15 cellular contexts compared by ENCODE assay signal in genomic region chr19:33386361-33386858, GRCh38. TPM values are rescaled to one million over a fixed set of nuclear protein-coding genes. Genes with fewer than 3 reads are reported as not detected.
DNase-seq lines count a peak whose midpoint lies in the region; ATAC-seq and TF ChIP-seq lines count a peak whose summit lies in the region.
"Had no signal": no experiment of that assay in that cellular context is flagged by ENCODE, and none has a peak within 500 bp of the region (broad histone marks: within the 10 kb centered on the region; RNA-seq: fewer than 3 reads in every experiment).

No MANE protein-coding gene starts in this region.

- H3K4me3 Mint-ChIP-seq in T-helper 17 cell: no peak overlapping the region
- no peak overlapping the region for H3K4me3 Mint-ChIP-seq in activated CD8-positive, alpha-beta T cell treated with anti-CD3 and anti-CD28 coated beads for 36 hours
- H3K4me3 Mint-ChIP-seq: CD14-positive monocyte, H9 had no signal

- CTCF ChIA-PET in activated CD8-positive, alpha-beta T cell treated with anti-CD3 and anti-CD28 coated beads for 36 hours (lab: Charles Lee): interaction anchor here (0.7 to 2.1 kb wide), 2 partner anchors 20 to 102 kb away, joined by 3 to 5 read pairs; no protein-coding TSS in a partner anchor

- no peak overlapping the region for H3K4me3 ChIP-seq in right atrium auricular region
- no peak overlapping the region for H3K4me3 ChIP-seq in right lobe of liver
- H3K4me3 ChIP-seq: A549 had no signal

- no peaks in the 10 kb centered on the region for H3K9me3 Mint-ChIP-seq in activated CD8-positive, alpha-beta T cell treated with anti-CD3 and anti-CD28 coated beads for 36 hours
- H3K9me3 Mint-ChIP-seq: CD14-positive monocyte, H9 had no signal

- no peak for TF ChIP-seq CTCF in right atrium auricular region (IDR thresholded peaks at IDR 0.05)
- TF ChIP-seq CTCF in right lobe of liver (IDR thresholded peaks at IDR 0.05): no peak
- TF ChIP-seq CTCF in activated CD8-positive, alpha-beta T cell treated with anti-CD3 and anti-CD28 coated beads for 36 hours (IDR thresholded peaks at IDR 0.05): no peak

- H3K27me3 Mint-ChIP-seq in T-helper 17 cell: no peaks in the 10 kb centered on the region
- H3K27me3 Mint-ChIP-seq in activated CD8-positive, alpha-beta T cell treated with anti-CD3 and anti-CD28 coated beads for 36 hours: no peaks in the 10 kb centered on the region

- intact Hi-C loops in Right ventricle myocardium superior (cut with DNase I) (no loop called here), right lobe of liver (cut with DNase I) (no loop called here)
- intact Hi-C loops in activated CD8-positive, alpha-beta T cell treated with anti-CD3 and anti-CD28 coated beads for 36 hours (cut with micrococcal nuclease): no loop called here

- no peaks in the 10 kb centered on the region for H3K36me3 ChIP-seq in right atrium auricular region
- peaks cover 0 to 8% (median 3%) of the 10 kb centered on the region in 4 donors for H3K36me3 ChIP-seq in right lobe of liver

- TF ChIP-seq POLR2A in right lobe of liver (IDR thresholded peaks at IDR 0.05): no peak

- WGBS in right lobe of liver (ENCODE audit: insufficient coverage, low coverage, low lambda C conversion rate, missing lambda C conversion rate): 48% methylated on average over 7 of the region's 15 CpGs

- ATAC-seq in Right ventricle myocardium superior (ENCODE audit: poor library complexity): peak; percentile 1
- ATAC-seq in T-helper 17 cell: no peak
- peak in 3 of 4 donors; percentile 10 to 21 (median 11) for ATAC-seq in right lobe of liver
- ATAC-seq in activated CD8-positive, alpha-beta T cell treated with anti-CD3 and anti-CD28 coated beads for 36 hours: no peak
- ATAC-seq: A549 had no signal

- H3K9me3 ChIP-seq in right atrium auricular region: no peaks in the 10 kb centered on the region
- no peaks in the 10 kb centered on the region for H3K9me3 ChIP-seq in T-helper 17 cell (ENCODE audit: control insufficient read depth, low read length, poor library complexity, severe bottlenecking)
- H3K9me3 ChIP-seq in right lobe of liver: no peaks in the 10 kb centered on the region
- H3K9me3 ChIP-seq: A549 had no signal

- no peak for DNase-seq in Right ventricle myocardium superior
- no peak for DNase-seq in right atrium auricular region (ENCODE audit: low spot score)
- no peak for DNase-seq in T-helper 17 cell
- peak in 1 of 3 donors; percentile 46 for DNase-seq in right lobe of liver
- peak; percentile 41 for DNase-seq in ureter (ENCODE audit: low spot score)
- DNase-seq in activated CD8-positive, alpha-beta T cell treated with anti-CD3 and anti-CD28 coated beads for 36 hours: no peak
- DNase-seq in stimulated activated CD4-positive, alpha-beta T cell treated with anti-CD3 and anti-CD28 coated beads, Interleukin-4, amount 100 ng/mL, for 24 hours: no peak
- DNase-seq: COR-L47, DMS153, H9, NCI-H1930, NCI-H510A treated with DMSO at 0.1 percent for 48 hours had no signal

- peaks cover 0 to 51% of the 10 kb centered on the region in 2 donors for H3K4me1 ChIP-seq in right atrium auricular region
- H3K4me1 ChIP-seq in right lobe of liver: peaks cover 0 to 60% (median 28%) of the 10 kb centered on the region in 4 donors

- H3K27ac Mint-ChIP-seq in T-helper 17 cell: peak overlapping the region; percentile 14
- H3K27ac Mint-ChIP-seq in activated CD8-positive, alpha-beta T cell treated with anti-CD3 and anti-CD28 coated beads for 36 hours: no peak overlapping the region

- H3K27me3 ChIP-seq in right atrium auricular region: no peaks in the 10 kb centered on the region
- no peaks in the 10 kb centered on the region for H3K27me3 ChIP-seq in right lobe of liver

- no peak overlapping the region for H3K27ac ChIP-seq in right atrium auricular region
- H3K27ac ChIP-seq in right lobe of liver: no peak overlapping the region
- H3K27ac ChIP-seq: A549, KMS-11 had no signal

- H3K4me1 Mint-ChIP-seq in T-helper 17 cell: peaks cover 16% of the 10 kb centered on the region
- peaks cover 5% of the 10 kb centered on the region for H3K4me1 Mint-ChIP-seq in activated CD8-positive, alpha-beta T cell treated with anti-CD3 and anti-CD28 coated beads for 36 hours (ENCODE audit: low read depth)

- POLR2A ChIA-PET in activated CD8-positive, alpha-beta T cell treated with anti-CD3 and anti-CD28 coated beads for 36 hours (lab: Charles Lee): interaction anchor here (0.7 kb wide), 1 partner anchor 10 kb away, joined by 3 read pairs; no protein-coding TSS in a partner anchor

- H3K36me3 Mint-ChIP-seq in T-helper 17 cell (ENCODE audit: low read depth): peaks cover 5% of the 10 kb centered on the region
- peaks cover 5% of the 10 kb centered on the region for H3K36me3 Mint-ChIP-seq in activated CD8-positive, alpha-beta T cell treated with anti-CD3 and anti-CD28 coated beads for 36 hours (ENCODE audit: low read depth)

RNA-seq across cellular contexts. Expression of gene CEBPG, which starts 12.9 kb away (rescaled TPM):
- 16.1 TPM for total RNA-seq in Right ventricle myocardium superior
- 10 to 100 TPM; 12.9 to 15.2 TPM for total RNA-seq in right atrium auricular region
- 10 to 100 TPM; 17.0 to 22.0 TPM for total RNA-seq in T-helper 17 cell
- 10 to 100 TPM; 15.0 to 32.3 (median 27.1) TPM for total RNA-seq in right lobe of liver
- 31.3 TPM for total RNA-seq in ureter
- 10 to 100 TPM; 28.3 to 30.1 TPM for total RNA-seq in activated CD8-positive, alpha-beta T cell treated with anti-CD3 and anti-CD28 coated beads for 36 hours

Comparison
In these comparisons a context has a peak if more than half of its experiments do, and no peak if none do; other contexts are left out.
1. ATAC-seq: peak in Right ventricle myocardium superior (single experiment) and right lobe of liver (3 of 4); none in T-helper 17 cell (single experiment) and activated CD8-positive, alpha-beta T cell treated with anti-CD3 and anti-CD28 coated beads for 36 hours (single experiment).